ENCODE assay signal across 8 cellular contexts in genomic region chr9:89593776-89594427, GRCh38. TPM values are rescaled to one million over a fixed set of nuclear protein-coding genes. Genes with fewer than 3 reads are reported as not detected.
DNase-seq lines count a peak whose midpoint lies in the region; ATAC-seq, FAIRE-seq and TF ChIP-seq lines count a peak whose summit lies in the region.

No MANE protein-coding gene starts in this region.

- peak overlapping the region; percentile 0 for H2AK5ac ChIP-seq in neuronal stem cell (ENCODE audit: low read depth, low read length)

- H3K4me1 ChIP-seq in endothelial cell of umbilical vein (ENCODE audit: control insufficient read depth, extremely low read depth, insufficient read depth, low read length) (no peaks in the 10 kb centered on the region), neuronal stem cell (ENCODE audit: control insufficient read depth in 2 of 2, insufficient read depth in 1 of 2, low read depth in 1 of 2, low read length in 2 of 2) (peaks cover 0 to 6% of the 10 kb centered on the region in 2 donors)

- H3K14ac ChIP-seq in neuronal stem cell (ENCODE audit: low read length): no peak overlapping the region

- H3K36me3 ChIP-seq in endothelial cell of umbilical vein (ENCODE audit: control insufficient read depth in 2 of 2, extremely low read depth in 1 of 2, insufficient read depth in 2 of 2, low read length in 2 of 2) (no peaks in the 10 kb centered on the region), neuronal stem cell (replicated peaks in 1 of 2; ENCODE audit: control insufficient read depth in 2 of 2, insufficient read depth in 2 of 2, low read length in 2 of 2) (no peaks in the 10 kb centered on the region)

- H3K9ac ChIP-seq in endothelial cell of umbilical vein (replicated peaks; ENCODE audit: extremely low read depth, insufficient read depth, low read length): no peak overlapping the region
- H3K9ac ChIP-seq in neuronal stem cell (ENCODE audit: low read depth, low read length, poor library complexity): no peak overlapping the region

- no peak overlapping the region for H4K8ac ChIP-seq in neuronal stem cell (ENCODE audit: low read depth, low read length)

- TF ChIP-seq POLR2A in endothelial cell of umbilical vein (IDR thresholded peaks at IDR 0.05; ENCODE audit: low read depth, low read length): no peak

- H3K27ac ChIP-seq in endothelial cell of umbilical vein (ENCODE audit: insufficient read depth, low read depth, low read length): no peak overlapping the region
- H3K27ac ChIP-seq in neuronal stem cell (replicated peaks; ENCODE audit: low read length): no peak overlapping the region

- CTCF ChIA-PET in activated CD4-positive, alpha-beta memory T cell treated with anti-CD3 and anti-CD28 coated beads for 36 hours (lab: Charles Lee): interaction anchor here (0.6 to 7.6 kb wide), 28 partner anchors 10 to 548 kb away, joined by 3 to 190 read pairs (median 4); partner anchors contain the start of gene GADD45G
- CTCF ChIA-PET in endothelial cell of umbilical vein (lab: Charles Lee): interaction anchor here (0.7 to 3.4 kb wide), 22 partner anchors 10 to 1277 kb away, joined by 3 to 51 read pairs (median 4); partner anchors contain the start of gene GADD45G

- no peak overlapping the region for H2BK120ac ChIP-seq in neuronal stem cell (ENCODE audit: low read depth, low read length)

- H3K36me3 Mint-ChIP-seq in activated CD4-positive, alpha-beta memory T cell treated with anti-CD3 and anti-CD28 coated beads for 36 hours: no peaks in the 10 kb centered on the region

- intact Hi-C loops in activated CD4-positive, alpha-beta memory T cell treated with anti-CD3 and anti-CD28 coated beads for 36 hours (cut with micrococcal nuclease): loop anchor here (5.0 to 10.0 kb wide), 2 partner anchors 631 to 1278 kb away; no protein-coding TSS in a partner anchor
- intact Hi-C loops in endothelial cell of umbilical vein (cut with micrococcal nuclease): loop anchor here (1.0 kb wide), 1 partner anchor 508 kb away; no protein-coding TSS in a partner anchor

- ATAC-seq in GM19351 (IDR thresholded peaks at IDR 0.05; ENCODE audit: unreplicated experiment) (peak; percentile 70), GM18873 (IDR thresholded peaks at IDR 0.05; ENCODE audit: low FRiP score, unreplicated experiment) (no peak)

- no peaks in the 10 kb centered on the region for H3K79me1 ChIP-seq in neuronal stem cell (ENCODE audit: low read depth, low read length)

- H3K4me2 ChIP-seq in endothelial cell of umbilical vein (ENCODE audit: insufficient read depth, low read length) (no peak overlapping the region), neuronal stem cell (ENCODE audit: insufficient read depth, low read length, poor library complexity, severe bottlenecking) (no peak overlapping the region)

- no peak overlapping the region for H4K91ac ChIP-seq in neuronal stem cell (ENCODE audit: low read depth, low read length, poor library complexity)

- H3K4ac ChIP-seq in neuronal stem cell (ENCODE audit: low read length): no peak overlapping the region

- dilution Hi-C loops in endothelial cell of umbilical vein (cut with MboI; ENCODE audit: extremely low pct_ligation_motif_present, low sequenced_read_pairs): no loop called here

- H3K27ac Mint-ChIP-seq in activated CD4-positive, alpha-beta memory T cell treated with anti-CD3 and anti-CD28 coated beads for 36 hours: no peak overlapping the region

- H3K4me3 ChIP-seq in AG09309 (ENCODE audit: control insufficient read depth, low read depth, low read length) (no peak overlapping the region), endothelial cell of umbilical vein (replicated peaks in 1 of 3; ENCODE audit: insufficient read depth in 1 of 3, low read depth in 1 of 3, low read length in 3 of 3) (no peak overlapping the region), neuronal stem cell (ENCODE audit: low read length in 2 of 2) (no peak overlapping the region)

- FAIRE-seq in endothelial cell of umbilical vein (lab: Jason Lieb, UNC): peak; percentile 72

- peaks cover 2% of the 10 kb centered on the region for H3K4me1 Mint-ChIP-seq in activated CD4-positive, alpha-beta memory T cell treated with anti-CD3 and anti-CD28 coated beads for 36 hours (ENCODE audit: low read depth)

- H3K9me3 Mint-ChIP-seq in activated CD4-positive, alpha-beta memory T cell treated with anti-CD3 and anti-CD28 coated beads for 36 hours: no peaks in the 10 kb centered on the region

- WGBS in neuronal stem cell (ENCODE audit: extremely low coverage in 2 of 2, insufficient read length in 2 of 2, insufficient replicate concordance in 1 of 2), 2 donors: no CpG with 5 or more reads among the region's 12 CpGs

- H2AFZ ChIP-seq in endothelial cell of umbilical vein (ENCODE audit: low read depth, low read length) (no peak overlapping the region), neuronal stem cell (ENCODE audit: low read length) (no peak overlapping the region)

- no peak overlapping the region for H2BK5ac ChIP-seq in neuronal stem cell (ENCODE audit: low read length)

- no peaks in the 10 kb centered on the region for H3K9me1 ChIP-seq in endothelial cell of umbilical vein (replicated peaks; ENCODE audit: control insufficient read depth, extremely low read depth, insufficient read depth, low read length)

- no peaks in the 10 kb centered on the region for H3K79me2 ChIP-seq in endothelial cell of umbilical vein (ENCODE audit: control insufficient read depth, insufficient read depth, low read length)

- peaks cover 16% of the 10 kb centered on the region for H3K27me3 Mint-ChIP-seq in activated CD4-positive, alpha-beta memory T cell treated with anti-CD3 and anti-CD28 coated beads for 36 hours

- BruUV-seq in endothelial cell of umbilical vein (replicated peaks; lab: Mats Ljungman, UMichigan): no TSS peak

- H4K20me1 ChIP-seq in endothelial cell of umbilical vein (replicated peaks; ENCODE audit: control insufficient read depth, extremely low read depth, insufficient read depth, low read length): no peaks in the 10 kb centered on the region

- DNase-seq in AG09309 (ENCODE audit: low read depth) (no peak), NCI-H510A treated with DMSO at 0.1 percent for 48 hours (lab: John Stamatoyannopoulos, UW) (peak; percentile 21), endothelial cell of umbilical vein (ENCODE audit: low read depth, low spot score) (peak; percentile 23), neuronal stem cell (ENCODE audit: low spot score) (peak; percentile 47), NCI-H524 treated with DMSO at 0.1 percent for 48 hours (lab: John Stamatoyannopoulos, UW) (no peak)
- peak; percentile 73 for DNase-seq in activated CD4-positive, alpha-beta memory T cell treated with anti-CD3 and anti-CD28 coated beads for 36 hours

- H3K4me3 Mint-ChIP-seq in activated CD4-positive, alpha-beta memory T cell treated with anti-CD3 and anti-CD28 coated beads for 36 hours: no peak overlapping the region

- H2BK15ac ChIP-seq in neuronal stem cell (ENCODE audit: low read length): no peak overlapping the region

- peaks cover under 1 to 2% of the 10 kb centered on the region in 2 experiments for H3K27me3 ChIP-seq in endothelial cell of umbilical vein (ENCODE audit: control insufficient read depth in 2 of 2, insufficient read depth in 2 of 2, low read length in 2 of 2)
- peaks cover 0 to 50% (median 0%) of the 10 kb centered on the region in 3 experiments for H3K27me3 ChIP-seq in neuronal stem cell (ENCODE audit: control insufficient read depth in 3 of 3, insufficient read depth in 3 of 3, low read depth in 1 of 3, low read length in 3 of 3)

- peak; percentile 62 for TF ChIP-seq CTCF in AG09309 (IDR thresholded peaks at IDR 0.05; ENCODE audit: control insufficient read depth, insufficient read depth, low read depth, low read length, missing control alignments)
- TF ChIP-seq CTCF in endothelial cell of umbilical vein (IDR thresholded peaks at IDR 0.05; ENCODE audit: extremely low read depth in 1 of 2, insufficient read depth in 1 of 2, low read depth in 1 of 2, low read length in 2 of 2): peak; percentile 66 to 81

- H3K18ac ChIP-seq in neuronal stem cell (ENCODE audit: low read length): peak overlapping the region; percentile 16

- no peak overlapping the region for H2BK12ac ChIP-seq in neuronal stem cell (ENCODE audit: low read length)

- POLR2A ChIA-PET in activated CD4-positive, alpha-beta memory T cell treated with anti-CD3 and anti-CD28 coated beads for 36 hours (lab: Charles Lee): no interaction called here
- POLR2A ChIA-PET in endothelial cell of umbilical vein (lab: Charles Lee): no interaction called here

- no peak overlapping the region for H3K23ac ChIP-seq in neuronal stem cell (ENCODE audit: low read depth, low read length, poor library complexity)

- H3K9me3 ChIP-seq in endothelial cell of umbilical vein (replicated peaks; ENCODE audit: control insufficient read depth, insufficient read depth, low read length): no peaks in the 10 kb centered on the region
- H3K9me3 ChIP-seq in neuronal stem cell (replicated peaks in 1 of 2; ENCODE audit: control insufficient read depth in 2 of 2, insufficient read depth in 1 of 2, low read depth in 1 of 2, low read length in 2 of 2): no peaks in the 10 kb centered on the region

TF ChIP-seq in endothelial cell of umbilical vein, 7 proteins besides CTCF, POLR2A, EP300 and RAD21:
- TF ChIP-seq JUN (IDR thresholded peaks at IDR 0.05; ENCODE audit: borderline replicate concordance, insufficient read depth, insufficient read length, low read depth) (no peak), GATA2 (IDR thresholded peaks at IDR 0.05; ENCODE audit: insufficient read depth, insufficient read length, low read depth, low read length) (no peak), POLR2AphosphoS5 (IDR thresholded peaks at IDR 0.05; ENCODE audit: insufficient read depth, low read depth, low read length) (no peak)

RNA-seq across cellular contexts. Expression of gene GADD45G, which starts 10.9 kb away (rescaled TPM):
- 1 to 10 TPM; 5.1 to 5.7 TPM for total RNA-seq in activated CD4-positive, alpha-beta memory T cell treated with anti-CD3 and anti-CD28 coated beads for 36 hours
- total RNA-seq in endothelial cell of umbilical vein: 0.64 and 1.0 TPM in 2 replicates
- 0.44 and 0.46 TPM in 2 replicates for polyA plus RNA-seq in endothelial cell of umbilical vein
- polyA plus RNA-seq in endothelial cell of umbilical vein (2011; cell fraction: cytosol; rRNA removed): 0.22 and 0.28 TPM in 2 replicates
- 0.14 and 0.37 TPM in 2 replicates for polyA plus RNA-seq in endothelial cell of umbilical vein (2011; cell fraction: nucleus; rRNA removed)
- polyA plus RNA-seq in endothelial cell of umbilical vein (2012): 0.27 TPM in 2 replicates
- polyA minus RNA-seq in endothelial cell of umbilical vein: not detected in 2 replicates
- not detected for polyA minus RNA-seq in endothelial cell of umbilical vein (2011; cell fraction: cytosol; rRNA and poly(A)+ RNA removed)
- polyA minus RNA-seq in endothelial cell of umbilical vein (2011; cell fraction: nucleus; rRNA and poly(A)+ RNA removed): 0.48 TPM in 1 of 2 replicates, not detected in the other
- polyA plus RNA-seq in neuronal stem cell (2013, experiment 1 of 2): 0.79 TPM
- 0.61 TPM for polyA plus RNA-seq in neuronal stem cell (2013, experiment 2 of 2)

Comparison
In these comparisons a context has a peak if more than half of its experiments do, and no peak if none do; other contexts are left out.
1. DNase-seq: peak in NCI-H510A treated with DMSO at 0.1 percent for 48 hours (single experiment), activated CD4-positive, alpha-beta memory T cell treated with anti-CD3 and anti-CD28 coated beads for 36 hours (single experiment), endothelial cell of umbilical vein (single experiment) and neuronal stem cell (single experiment); none in AG09309 (single experiment) and NCI-H524 treated with DMSO at 0.1 percent for 48 hours (single experiment).